In the genomic region with DNA sequence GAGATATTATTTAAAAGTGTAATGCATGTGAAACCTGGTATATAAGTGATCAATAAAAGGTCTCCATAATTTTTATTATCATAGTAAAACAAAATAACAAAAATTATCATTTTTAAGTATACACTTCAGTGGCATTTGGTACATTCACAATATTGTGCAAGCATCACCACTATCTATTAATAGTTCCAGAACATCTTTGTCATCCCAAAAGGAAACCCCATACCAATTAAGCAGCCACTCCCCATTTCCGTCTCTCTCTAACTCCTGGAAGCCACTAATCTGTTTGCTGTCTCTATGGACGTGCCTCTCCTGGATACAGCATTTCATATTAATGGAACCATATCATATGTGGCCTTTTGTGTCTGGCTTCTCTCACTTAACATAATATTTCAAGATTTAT, we compare ENCODE assay signal across 19 cellular contexts. TPM values are rescaled to one million over a fixed set of nuclear protein-coding genes. Genes with fewer than 3 reads are reported as not detected.
DNase-seq lines count a peak whose midpoint lies in the region; ATAC-seq and TF ChIP-seq lines count a peak whose summit lies in the region.
"Had no signal": no experiment of that assay in that cellular context is flagged by ENCODE, and none has a peak within 500 bp of the region (broad histone marks: within the 10 kb centered on the region; RNA-seq: fewer than 3 reads in every experiment).

No MANE protein-coding gene starts in this region.

- H3K36me3 Mint-ChIP-seq in WTC11: no peaks in the 10 kb centered on the region
- H3K36me3 Mint-ChIP-seq: natural killer cell had no signal

- CTCF ChIA-PET in WTC11 (lab: Charles Lee): no interaction called here

- no peak overlapping the region for H3K4me3 ChIP-seq in foreskin fibroblast (ENCODE audit: low read depth in 1 of 2, low read length in 2 of 2)
- H3K4me3 ChIP-seq: cardiac muscle cell, GM12878, tibial artery had no signal

- H3K4me1 Mint-ChIP-seq in WTC11: peaks cover 7% of the 10 kb centered on the region
- H3K4me1 Mint-ChIP-seq: natural killer cell had no signal

- no peak for TF ChIP-seq CTCF in foreskin fibroblast (IDR thresholded peaks at IDR 0.05; ENCODE audit: low read depth, low read length)
- no peak for TF ChIP-seq CTCF in WTC11 (IDR thresholded peaks at IDR 0.05)

- POLR2A ChIA-PET in WTC11 (lab: Charles Lee): no interaction called here

- ATAC-seq in HG03159 (IDR thresholded peaks at IDR 0.05; ENCODE audit: unreplicated experiment) (no peak), WTC11 (no peak)
- ATAC-seq: esophagus mucosa, GM12878, natural killer cell had no signal

- no peak overlapping the region for H3K27ac Mint-ChIP-seq in WTC11
- H3K27ac Mint-ChIP-seq: natural killer cell had no signal

- no peaks in the 10 kb centered on the region for H3K27me3 Mint-ChIP-seq in WTC11 (ENCODE audit: low read depth)

- H3K9me3 Mint-ChIP-seq in WTC11: no peaks in the 10 kb centered on the region
- H3K9me3 Mint-ChIP-seq: natural killer cell had no signal

- DNase-seq in HT1080 (ENCODE audit: low read depth) (peak; percentile 31), SIG-M5 treated with dmso at 0.1 percent for 504 hours (lab: John Stamatoyannopoulos, UW; ENCODE audit: unreplicated experiment) (peak; percentile 75), foreskin fibroblast (peak; percentile 59 to 78), stromal cell of bone marrow (ENCODE audit: low read depth) (peak; percentile 61), WTC11 (ENCODE audit: low spot score) (no peak), KG1 (lab: John Stamatoyannopoulos, UW) (no peak)
- DNase-seq in activated effector memory CD4-positive, alpha-beta T cell treated with Interleukin-2 at 50 U/mL for 16 hours: no peak
- DNase-seq: activated CD4-positive, alpha-beta T cell treated with anti-CD3 and anti-CD28 coated beads, Interleukin-2, amount 50 U/mL, for 1 hour; activated gamma-delta T cell; Calu3; kidney; natural killer cell; NCI-H1694 treated with DMSO at 0.1 percent for 48 hours; T-helper 1 cell had no signal

- no peak overlapping the region for H3K4me3 Mint-ChIP-seq in WTC11
- H3K4me3 Mint-ChIP-seq: natural killer cell had no signal

TF ChIP-seq in WTC11, 78 proteins besides CTCF, POLR2A, EP300 and RAD21:
- TF ChIP-seq, protein P1, sequence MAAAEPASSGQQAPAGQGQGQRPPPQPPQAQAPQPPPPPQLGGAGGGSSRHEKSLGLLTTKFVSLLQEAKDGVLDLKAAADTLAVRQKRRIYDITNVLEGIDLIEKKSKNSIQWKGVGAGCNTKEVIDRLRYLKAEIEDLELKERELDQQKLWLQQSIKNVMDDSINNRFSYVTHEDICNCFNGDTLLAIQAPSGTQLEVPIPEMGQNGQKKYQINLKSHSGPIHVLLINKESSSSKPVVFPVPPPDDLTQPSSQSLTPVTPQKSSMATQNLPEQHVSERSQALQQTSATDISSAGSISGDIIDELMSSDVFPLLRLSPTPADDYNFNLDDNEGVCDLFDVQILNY (CRISPR knock-in tag; IDR thresholded peaks at IDR 0.05): no peak
- TF ChIP-seq ATF1 (CRISPR knock-in tag; IDR thresholded peaks at IDR 0.05) (no peak), RELA (CRISPR knock-in tag; IDR thresholded peaks at IDR 0.05; ENCODE audit: borderline replicate concordance) (no peak)
- TF ChIP-seq, protein P2, sequence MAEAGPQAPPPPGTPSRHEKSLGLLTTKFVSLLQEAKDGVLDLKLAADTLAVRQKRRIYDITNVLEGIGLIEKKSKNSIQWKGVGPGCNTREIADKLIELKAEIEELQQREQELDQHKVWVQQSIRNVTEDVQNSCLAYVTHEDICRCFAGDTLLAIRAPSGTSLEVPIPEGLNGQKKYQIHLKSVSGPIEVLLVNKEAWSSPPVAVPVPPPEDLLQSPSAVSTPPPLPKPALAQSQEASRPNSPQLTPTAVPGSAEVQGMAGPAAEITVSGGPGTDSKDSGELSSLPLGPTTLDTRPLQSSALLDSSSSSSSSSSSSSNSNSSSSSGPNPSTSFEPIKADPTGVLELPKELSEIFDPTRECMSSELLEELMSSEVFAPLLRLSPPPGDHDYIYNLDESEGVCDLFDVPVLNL (CRISPR knock-in tag; IDR thresholded peaks at IDR 0.05; ENCODE audit: borderline replicate concordance, low read depth): no peak

RNA-seq across cellular contexts. Expression of a gene that starts 7.6 kb away (rescaled TPM):
- 0.20 and 0.69 TPM in 2 replicates for total RNA-seq in HT1080 (2014; rRNA removed; shearing (Covaris generic))
- polyA plus RNA-seq in HT1080 (2015; cell fraction: cytosol; rRNA removed): 0.07 and 0.08 TPM in 2 replicates
- polyA plus RNA-seq in HT1080 (2015; cell fraction: nucleus; rRNA removed): 0.22 and 0.23 TPM in 2 replicates
- total RNA-seq in WTC11 (2021): 6.7 to 11.6 TPM (median 11.2 TPM) in 3 replicates
- total RNA-seq: natural killer cell had no signal

RNA-seq across cellular contexts. Expression of a gene that starts 13.4 kb away (rescaled TPM):
- total RNA-seq in HT1080 (2014; rRNA removed; shearing (Covaris generic)): 1.1 and 2.0 TPM in 2 replicates
- polyA plus RNA-seq in HT1080 (2015; cell fraction: cytosol; rRNA removed): 0.87 and 1.0 TPM in 2 replicates
- 0.91 and 1.8 TPM in 2 replicates for polyA plus RNA-seq in HT1080 (2015; cell fraction: nucleus; rRNA removed)
- total RNA-seq in WTC11 (2021): 164 to 222 TPM (median 218 TPM) in 3 replicates

Comparison
In these comparisons a context has a peak if more than half of its experiments do, and no peak if none do; other contexts are left out.
1. DNase-seq: peak in HT1080 (single experiment), SIG-M5 treated with dmso at 0.1 percent for 504 hours (single experiment), foreskin fibroblast (2 of 2) and stromal cell of bone marrow (single experiment); none in activated effector memory CD4-positive, alpha-beta T cell treated with Interleukin-2 at 50 U/mL for 16 hours (single experiment), WTC11 (single experiment) and KG1 (single experiment).
2. RNA of a gene that starts 13.4 kb away (total RNA-seq): 164 to 222 TPM in WTC11; 1.1 to 2.0 TPM in HT1080; every median in the first group is over 10 times any median in the second.